Comparison of ENCODE assay signal across 18 cellular contexts in genomic region chr2:238557855-238558435, GRCh38.
DNase-seq lines count a peak whose midpoint lies in the region; ATAC-seq, FAIRE-seq and TF ChIP-seq lines count a peak whose summit lies in the region.
"Had no signal": no experiment of that assay in that cellular context is flagged by ENCODE, and none has a peak within 500 bp of the region (broad histone marks: within the 10 kb centered on the region; RNA-seq: fewer than 3 reads in every experiment).

No MANE protein-coding gene starts in this region.

- WGBS in HepG2 (ENCODE audit: low lambda C conversion rate) = 32% methylated on average over 8 of the region's 12 CpGs
- 76 to 78% methylated on average over 9 to 11 of the region's 12 CpGs for WGBS in thyroid gland, 2 donors

- H3K27me3 ChIP-seq in HepG2 (ENCODE audit: control insufficient read depth in 1 of 2, insufficient read depth in 2 of 2, low read length in 2 of 2) (peaks cover 0 to 28% of the 10 kb centered on the region in 2 experiments; a peak in 4 of 5 replicates), thyroid gland (no peaks in the 10 kb centered on the region), MM.1S (replicated peaks; ENCODE audit: insufficient read depth, low read length) (peaks cover 38% of the 10 kb centered on the region)
- H3K27me3 ChIP-seq: BLaER1 had no signal

- H3K27ac ChIP-seq in HepG2 (ENCODE audit: extremely low read length, insufficient read depth, low read length) (no peak overlapping the region), thyroid gland (peak overlapping the region in 2 of 3 donors; percentile 78 to 81), MM.1S (ENCODE audit: low read length) (no peak overlapping the region)
- H3K27ac ChIP-seq: BLaER1, HL-60 had no signal

- no peak overlapping the region for H3K9ac ChIP-seq in HepG2 (ENCODE audit: insufficient read depth, low read depth, low read length)
- no peak overlapping the region for H3K9ac ChIP-seq in MM.1S (ENCODE audit: low read length)
- H3K9ac ChIP-seq: BLaER1 had no signal

- TF ChIP-seq CTCF in GM13977 (IDR thresholded peaks at IDR 0.05; ENCODE audit: extremely low read depth, insufficient read depth, missing control alignments) (no peak), HepG2 (CRISPR knock-in tag; IDR thresholded peaks at IDR 0.05) (no peak), mucosa of descending colon (IDR thresholded peaks at IDR 0.05) (no peak), thyroid gland (IDR thresholded peaks at IDR 0.05) (no peak), MM.1S (IDR thresholded peaks at IDR 0.05; ENCODE audit: low read length) (no peak)

- no peak overlapping the region for H2AFZ ChIP-seq in HepG2 (ENCODE audit: low read length)
- H2AFZ ChIP-seq in MM.1S (ENCODE audit: low read length) = no peak overlapping the region
- H2AFZ ChIP-seq: GM23338 had no signal

- H3K36me3 ChIP-seq in HepG2 (replicated peaks in 1 of 2; ENCODE audit: control insufficient read depth in 1 of 2, insufficient read depth in 2 of 2, low read length in 2 of 2) (no peaks in the 10 kb centered on the region), mucosa of descending colon (ENCODE audit: low read depth) (no peaks in the 10 kb centered on the region), thyroid gland (no peaks in the 10 kb centered on the region), MM.1S (replicated peaks; ENCODE audit: insufficient read depth, low read length) (no peaks in the 10 kb centered on the region)
- H3K36me3 ChIP-seq: BLaER1 had no signal

- BruUV-seq in HepG2 (replicated peaks; lab: Mats Ljungman, UMichigan) = no TSS peak

- peak; percentile 4 for DNase-seq in GM13977 (ENCODE audit: low spot score)
- DNase-seq in HepG2 (ENCODE audit: low spot score) = no peak
- no peak for DNase-seq in mucosa of descending colon
- no peak for DNase-seq in thyroid gland
- no peak for DNase-seq in kidney glomerular epithelial cell (lab: John Stamatoyannopoulos, UW)
- no peak for DNase-seq in MM.1S
- DNase-seq: 8988T; CD4-positive, alpha-beta memory T cell; DMS153; GDM1; HCEC 1CT had no signal

- in situ Hi-C loops in GM13977 (cut with MboI; ENCODE audit: low pct_unique_long_range_greater_than_20kb, low sequenced_read_pairs, unreplicated experiment) (no loop called here), HepG2 (cut with HindIII; ENCODE audit: extremely low pct_ligation_motif_present, low pct_unique_long_range_greater_than_20kb) (no loop called here)

- TF ChIP-seq POLR2A in HepG2 (IDR thresholded peaks at IDR 0.05; ENCODE audit: insufficient read depth in 1 of 2, low read depth in 2 of 2, low read length in 2 of 2) = no peak
- TF ChIP-seq POLR2A in thyroid gland (IDR thresholded peaks at IDR 0.05) = no peak

- H3K4me2 ChIP-seq in HepG2 (ENCODE audit: low read depth, low read length) (no peak overlapping the region), MM.1S (ENCODE audit: low read depth, low read length) (no peak overlapping the region)
- H3K4me2 ChIP-seq: BLaER1, GM23338 had no signal

- POLR2A ChIA-PET in HepG2 (lab: Yijun Ruan, JAX) = interaction anchor here (0.9 kb wide), 1 partner anchor 40 kb away, joined by 4 read pairs; no protein-coding TSS in a partner anchor

- no peak for TF ChIP-seq RAD21 in HepG2 (CRISPR knock-in tag; IDR thresholded peaks at IDR 0.05)

- intact Hi-C loops in HepG2 (cut with micrococcal nuclease; ENCODE audit: unreplicated experiment) = no loop called here
- intact Hi-C loops in mucosa of descending colon (cut with DNase I, micrococcal nuclease) = no loop called here
- intact Hi-C loops in thyroid gland (cut with DNase I) = no loop called here

- peaks cover 13% of the 10 kb centered on the region for H3K4me1 ChIP-seq in HepG2 (ENCODE audit: insufficient read depth, low read length)
- no peaks in the 10 kb centered on the region for H3K4me1 ChIP-seq in mucosa of descending colon (ENCODE audit: low read depth)
- peaks cover 9 to 22% of the 10 kb centered on the region in 2 donors for H3K4me1 ChIP-seq in thyroid gland
- H3K4me1 ChIP-seq in MM.1S (ENCODE audit: low read length) = no peaks in the 10 kb centered on the region
- H3K4me1 ChIP-seq: BLaER1 had no signal

- no peaks in the 10 kb centered on the region for H3K79me2 ChIP-seq in HepG2 (ENCODE audit: insufficient read depth, low read length)
- H3K79me2 ChIP-seq in MM.1S (ENCODE audit: low read length) = no peaks in the 10 kb centered on the region

- no peaks in the 10 kb centered on the region for H3K9me2 ChIP-seq in MM.1S (replicated peaks; ENCODE audit: insufficient read depth, low read length)

- TF ChIP-seq EP300 in HepG2 (IDR thresholded peaks at IDR 0.05; ENCODE audit: low read depth in 2 of 2, low read length in 2 of 2) = no peak
- no peak for TF ChIP-seq EP300 in HepG2 (CRISPR knock-in tag; IDR thresholded peaks at IDR 0.05; ENCODE audit: borderline replicate concordance)

- no peaks in the 10 kb centered on the region for H4K20me1 ChIP-seq in HepG2 (ENCODE audit: insufficient read depth, low read length)
- H4K20me1 ChIP-seq in MM.1S (ENCODE audit: insufficient read depth, low read length) = no peaks in the 10 kb centered on the region
- H4K20me1 ChIP-seq: BLaER1 had no signal

- FAIRE-seq in HepG2 (lab: Jason Lieb, UNC) = no peak
- FAIRE-seq: GM12892, H54 had no signal

- H3K9me3 ChIP-seq in HepG2 (ENCODE audit: low read length) (no peaks in the 10 kb centered on the region), mucosa of descending colon (peaks cover under 1% of the 10 kb centered on the region), thyroid gland (no peaks in the 10 kb centered on the region), MM.1S (replicated peaks; ENCODE audit: insufficient read depth, low read length) (no peaks in the 10 kb centered on the region)

- H3K4me3 ChIP-seq in HepG2 (replicated peaks in 1 of 3; ENCODE audit: insufficient read depth in 1 of 3, low read depth in 2 of 3, low read length in 3 of 3) = no peak overlapping the region
- no peak overlapping the region for H3K4me3 ChIP-seq in mucosa of descending colon
- no peak overlapping the region for H3K4me3 ChIP-seq in thyroid gland (replicated peaks in 1 of 3)
- no peak overlapping the region for H3K4me3 ChIP-seq in MM.1S (ENCODE audit: low read length)
- H3K4me3 ChIP-seq: BLaER1, GM23338 had no signal

- no peaks in the 10 kb centered on the region for H3F3A ChIP-seq in MM.1S (ENCODE audit: insufficient read depth, low read length)

- ATAC-seq in HepG2 (peak; percentile 17; the same call in 1 of the 3 replicates), mucosa of descending colon (peak; percentile 7), GM21360 (IDR thresholded peaks at IDR 0.05; ENCODE audit: unreplicated experiment) (no peak), GM18858 (IDR thresholded peaks at IDR 0.05; ENCODE audit: unreplicated experiment) (no peak)
- ATAC-seq: GM23338 had no signal

- CTCF ChIA-PET in HepG2 (lab: Yijun Ruan, JAX; ENCODE audit: low intra/inter-chr PET ratio, low total read pairs) = no interaction called here

TF ChIP-seq in HepG2, 621 proteins besides CTCF, POLR2A, EP300 and RAD21 (continues in another document):
- no peak for TF ChIP-seq GATAD1 (CRISPR knock-in tag; IDR thresholded peaks at IDR 0.05)
- TF ChIP-seq GZF1 (CRISPR knock-in tag; IDR thresholded peaks at IDR 0.05) = no peak
- no peak for TF ChIP-seq GFI1 (CRISPR knock-in tag; IDR thresholded peaks at IDR 0.05; ENCODE audit: borderline replicate concordance)
- no peak for TF ChIP-seq DNMT3B (CRISPR knock-in tag; conservative IDR thresholded peaks at IDR 0.05)
- no peak for TF ChIP-seq AGO1 (IDR thresholded peaks at IDR 0.05; ENCODE audit: low read depth, low read length, poor library complexity, severe bottlenecking)
- no peak for TF ChIP-seq CCAR2 (optimal IDR thresholded peaks at IDR 0.05; ENCODE audit: low read depth, low read length)
- no peak for TF ChIP-seq RFX1 (IDR thresholded peaks at IDR 0.05)
- TF ChIP-seq ZSCAN29 (CRISPR knock-in tag; conservative IDR thresholded peaks at IDR 0.05) = no peak
- no peak for TF ChIP-seq MAFK (conservative IDR thresholded peaks at IDR 0.05 in 1 of 2, IDR thresholded peaks at IDR 0.05 in 1 of 2; ENCODE audit: low read length in 2 of 2)
- TF ChIP-seq HMGA1 (CRISPR knock-in tag; conservative IDR thresholded peaks at IDR 0.05) = no peak
- no peak for TF ChIP-seq ZBTB49 (CRISPR knock-in tag; IDR thresholded peaks at IDR 0.05; ENCODE audit: borderline replicate concordance)
- TF ChIP-seq ZMAT3 (CRISPR knock-in tag; conservative IDR thresholded peaks at IDR 0.05) = no peak
- TF ChIP-seq NFRKB (IDR thresholded peaks at IDR 0.05) = no peak

Comparison
In these comparisons a context has a peak if more than half of its experiments do, and no peak if none do; other contexts are left out.
1. ATAC-seq: peak in HepG2 (single experiment) and mucosa of descending colon (single experiment); none in GM21360 (single experiment) and GM18858 (single experiment).
2. H3K27ac ChIP-seq: peak in thyroid gland (2 of 3); none in HepG2 (single experiment) and MM.1S (single experiment).